In the genomic region with DNA sequence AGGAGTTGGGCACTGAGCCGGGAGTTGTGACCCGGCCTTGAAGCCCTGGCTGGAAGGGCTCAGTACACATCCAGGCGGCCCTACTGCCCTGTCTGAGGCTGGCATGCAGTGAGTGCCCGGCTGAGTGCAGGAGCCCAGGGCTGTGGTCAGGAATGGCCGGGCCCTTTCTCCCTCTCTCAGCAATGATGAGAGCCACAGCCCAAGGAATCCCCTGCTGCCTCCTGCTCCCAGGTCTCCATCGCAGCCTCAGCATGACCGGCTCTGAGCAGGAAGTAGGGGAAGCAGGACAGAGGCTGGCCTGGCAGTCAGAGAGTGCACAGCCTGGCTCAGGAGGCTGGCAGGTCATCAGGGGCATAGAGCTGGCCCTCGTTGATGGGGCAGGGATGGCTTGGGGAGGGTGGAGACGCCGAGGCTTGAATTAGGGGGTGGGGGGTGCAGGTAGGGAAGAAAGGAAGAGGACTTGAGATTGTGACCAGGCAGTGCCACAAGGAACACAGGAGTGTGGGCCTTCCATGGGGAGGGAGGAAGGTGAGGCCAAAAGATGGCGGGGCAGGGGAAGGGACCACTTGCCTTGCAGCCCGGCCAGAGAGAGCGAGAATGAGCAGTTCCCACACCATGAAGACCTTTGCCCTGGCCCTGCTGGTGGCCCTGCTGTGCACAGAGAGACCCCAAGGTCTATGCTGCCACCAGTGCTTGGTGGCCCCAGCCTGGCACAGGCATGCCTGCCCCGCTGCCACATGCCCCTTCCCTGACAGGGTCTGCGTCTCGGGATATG, we compare ENCODE assay signal across 19 cellular contexts. TPM values are rescaled to one million over a fixed set of nuclear protein-coding genes. Genes with fewer than 3 reads are reported as not detected.
DNase-seq lines count a peak whose midpoint lies in the region; ATAC-seq, FAIRE-seq and TF ChIP-seq lines count a peak whose summit lies in the region.
"Had no signal": no experiment of that assay in that cellular context is flagged by ENCODE, and none has a peak within 500 bp of the region (broad histone marks: within the 10 kb centered on the region; RNA-seq: fewer than 3 reads in every experiment).

No MANE protein-coding gene starts in this region.

- DNase-seq in GM23338 (ENCODE audit: low spot score): no peak
- no peak for DNase-seq in mammary epithelial cell
- DNase-seq in lower lobe of right lung: no peak
- DNase-seq in small intestine: no peak
- DNase-seq in kidney glomerular epithelial cell (lab: John Stamatoyannopoulos, UW): no peak
- DNase-seq in GM10266 (ENCODE audit: extremely low spot score): no peak
- DNase-seq in SJCRH30: no peak
- DNase-seq in NCI-H128 (lab: John Stamatoyannopoulos, UW; ENCODE audit: unreplicated experiment): no peak
- DNase-seq: activated effector memory CD4-positive, alpha-beta T cell treated with Interleukin-2 at 50 U/mL for 16 hours; CD4-positive, CD25-positive, alpha-beta regulatory T cell; DND-41; NCI-H1092 treated with DMSO at 0.1 percent for 48 hours had no signal

- H3K27me3 ChIP-seq in GM23338 (ENCODE audit: insufficient read depth): no peaks in the 10 kb centered on the region
- H3K27me3 ChIP-seq in mammary epithelial cell (ENCODE audit: insufficient read depth, low read length): no peaks in the 10 kb centered on the region
- H3K27me3 ChIP-seq in lower lobe of right lung (ENCODE audit: low read depth): no peaks in the 10 kb centered on the region
- H3K27me3 ChIP-seq in small intestine (ENCODE audit: control insufficient read depth in 2 of 2, insufficient read depth in 2 of 2, low read length in 2 of 2): no peaks in the 10 kb centered on the region
- H3K27me3 ChIP-seq in SJCRH30: no peaks in the 10 kb centered on the region
- H3K27me3 ChIP-seq: adrenal gland had no signal

- H4K20me1 ChIP-seq in GM23338 (replicated peaks; ENCODE audit: insufficient read depth) (no peaks in the 10 kb centered on the region), mammary epithelial cell (ENCODE audit: insufficient read depth, low read length) (no peaks in the 10 kb centered on the region)

- dilution Hi-C loops in mammary epithelial cell (cut with HindIII; ENCODE audit: low sequenced_read_pairs): no loop called here

- peak overlapping the region; percentile 81 for H3K9ac ChIP-seq in mammary epithelial cell (ENCODE audit: insufficient read depth, low read length)
- H3K9ac ChIP-seq: KMS-11 had no signal

- peaks cover 9% of the 10 kb centered on the region for H3K27me3 Mint-ChIP-seq in GM23338 (ENCODE audit: insufficient read depth, low read depth, poor library complexity)
- H3K27me3 Mint-ChIP-seq: CD4-positive, CD25-positive, alpha-beta regulatory T cell had no signal

- no peaks in the 10 kb centered on the region for H3K9me3 Mint-ChIP-seq in GM23338
- H3K9me3 Mint-ChIP-seq: memory B cell; T-helper 1 cell treated with Interleukin-12 subunit alpha and Interleukin-12 subunit beta and Interleukin-4 antibody, amounts not matched to agents 30 μg/mL and 1 μg/mL, for 36 hours had no signal

- H3K9me3 ChIP-seq in mammary epithelial cell (replicated peaks; ENCODE audit: insufficient read depth, low read length): no peaks in the 10 kb centered on the region
- H3K9me3 ChIP-seq in lower lobe of right lung: no peaks in the 10 kb centered on the region
- no peaks in the 10 kb centered on the region for H3K9me3 ChIP-seq in small intestine (ENCODE audit: control insufficient read depth, low read depth)
- no peaks in the 10 kb centered on the region for H3K9me3 ChIP-seq in SJCRH30 (replicated peaks)
- H3K9me3 ChIP-seq: adrenal gland had no signal

- no TSS peak for BruUV-seq in mammary epithelial cell (replicated peaks; lab: Mats Ljungman, UMichigan)

- ATAC-seq in GM23338 (no peak), lower lobe of right lung (no peak)

- H3K4me1 Mint-ChIP-seq in GM23338: peaks cover 20% of the 10 kb centered on the region
- H3K4me1 Mint-ChIP-seq: CD4-positive, CD25-positive, alpha-beta regulatory T cell; memory B cell had no signal

- intact Hi-C loops in mammary epithelial cell (cut with micrococcal nuclease): loop anchor here (10.0 kb wide), 1 partner anchor 592 kb away; a partner anchor contains a TSS
- intact Hi-C loops in lower lobe of right lung (cut with DNase I): no loop called here

- in situ Hi-C loops in mammary epithelial cell (cut with MboI; ENCODE audit: low sequenced_read_pairs in 2 of 2): loop anchor here in 1 of 2 donors (25.0 kb wide), 1 partner anchor 1044 kb away; no protein-coding TSS in a partner anchor

- H3K4me3 Mint-ChIP-seq in GM23338: no peak overlapping the region
- H3K4me3 Mint-ChIP-seq: CD4-positive, CD25-positive, alpha-beta regulatory T cell; memory B cell; T-helper 1 cell treated with Interleukin-12 subunit alpha and Interleukin-12 subunit beta and Interleukin-4 antibody, amounts not matched to agents 30 μg/mL and 1 μg/mL, for 36 hours had no signal

- H2AFZ ChIP-seq in GM23338 (peak overlapping the region; percentile 90), mammary epithelial cell (ENCODE audit: low read depth, low read length) (no peak overlapping the region)

- H3K4me2 ChIP-seq in GM23338 (no peak overlapping the region), mammary epithelial cell (ENCODE audit: insufficient read depth, low read depth, low read length) (peak overlapping the region; percentile 34)
- H3K4me2 ChIP-seq: KMS-11 had no signal

- no peaks in the 10 kb centered on the region for H3K36me3 ChIP-seq in GM23338 (ENCODE audit: insufficient read depth)
- H3K36me3 ChIP-seq in mammary epithelial cell (ENCODE audit: insufficient read depth, low read length): no peaks in the 10 kb centered on the region
- H3K36me3 ChIP-seq in lower lobe of right lung: no peaks in the 10 kb centered on the region
- H3K36me3 ChIP-seq in small intestine (ENCODE audit: control insufficient read depth in 2 of 2, insufficient read depth in 2 of 2, low read length in 2 of 2): no peaks in the 10 kb centered on the region
- no peaks in the 10 kb centered on the region for H3K36me3 ChIP-seq in SJCRH30
- H3K36me3 ChIP-seq: adrenal gland had no signal

- H3F3A ChIP-seq in GM23338 (replicated peaks; ENCODE audit: low read depth): no peaks in the 10 kb centered on the region

- H3K4me1 ChIP-seq in GM23338 (ENCODE audit: insufficient read depth): peaks cover 5% of the 10 kb centered on the region
- peaks cover 86% of the 10 kb centered on the region for H3K4me1 ChIP-seq in mammary epithelial cell (ENCODE audit: insufficient read depth, low read length)
- H3K4me1 ChIP-seq in lower lobe of right lung: peaks cover 19% of the 10 kb centered on the region
- H3K4me1 ChIP-seq in small intestine (ENCODE audit: control insufficient read depth in 2 of 2, insufficient read depth in 1 of 2, low read depth in 1 of 2, low read length in 1 of 2): peaks cover 3 to 22% of the 10 kb centered on the region in 2 donors
- peaks cover 3% of the 10 kb centered on the region; the same call in 1 of the 2 replicates for H3K4me1 ChIP-seq in SJCRH30
- H3K4me1 ChIP-seq: adrenal gland had no signal

- no peak overlapping the region for H3K27ac ChIP-seq in GM23338 (ENCODE audit: low read depth)
- peak overlapping the region; percentile 100 for H3K27ac ChIP-seq in mammary epithelial cell (ENCODE audit: insufficient read depth, low read depth, low read length)
- H3K27ac ChIP-seq in lower lobe of right lung: peak overlapping the region; percentile 88
- peak overlapping the region; percentile 90 to 94 for H3K27ac ChIP-seq in small intestine (ENCODE audit: low read depth in 1 of 2, low read length in 1 of 2)
- H3K27ac ChIP-seq in SJCRH30: no peak overlapping the region
- H3K27ac ChIP-seq: HL-60, KMS-11 had no signal

- no peaks in the 10 kb centered on the region for H3K9me2 ChIP-seq in GM23338 (ENCODE audit: insufficient read depth)

- no peak overlapping the region for H3K27ac Mint-ChIP-seq in GM23338
- H3K27ac Mint-ChIP-seq: memory B cell; T-helper 1 cell treated with Interleukin-12 subunit alpha and Interleukin-12 subunit beta and Interleukin-4 antibody, amounts not matched to agents 30 μg/mL and 1 μg/mL, for 36 hours had no signal

- 28% methylated on average over 8 of the region's 16 CpGs for WGBS in mammary epithelial cell (ENCODE audit: low coverage, missing lambda C conversion rate)
- 44 to 74% (median 66%) methylated on average over 16 of the region's 16 CpGs for WGBS in small intestine, 3 donors

- no peak for FAIRE-seq in small intestine (lab: Jason Lieb, UNC)

- H3K36me3 Mint-ChIP-seq in GM23338 (ENCODE audit: low read depth): no peaks in the 10 kb centered on the region
- H3K36me3 Mint-ChIP-seq: CD4-positive, CD25-positive, alpha-beta regulatory T cell; memory B cell had no signal

- H3K4me3 ChIP-seq in GM23338 (no peak overlapping the region), mammary epithelial cell (replicated peaks in 1 of 3; ENCODE audit: insufficient read depth in 1 of 3, low read depth in 2 of 3, low read length in 3 of 3) (no peak overlapping the region), lower lobe of right lung (no peak overlapping the region), small intestine (ENCODE audit: low read depth in 1 of 2, low read length in 2 of 2) (no peak overlapping the region), SJCRH30 (no peak overlapping the region)
- H3K4me3 ChIP-seq: adrenal gland had no signal

- H3K79me2 ChIP-seq in GM23338 (replicated peaks; ENCODE audit: insufficient read depth): no peaks in the 10 kb centered on the region
- peaks cover 3% of the 10 kb centered on the region for H3K79me2 ChIP-seq in mammary epithelial cell (ENCODE audit: insufficient read depth, low read length)

- CTCF ChIA-PET in mammary epithelial cell (lab: Charles Lee; ENCODE audit: low non-redundant PET): interaction anchor here (0.8 kb wide), 1 partner anchor 108 kb away, joined by 4 read pairs; no protein-coding TSS in a partner anchor

- no peak for TF ChIP-seq CTCF in GM23338 (conservative IDR thresholded peaks at IDR 0.05; ENCODE audit: low read depth in 2 of 2)
- TF ChIP-seq CTCF in mammary epithelial cell (conservative IDR thresholded peaks at IDR 0.05 in 1 of 2, IDR thresholded peaks at IDR 0.05 in 1 of 2; ENCODE audit: extremely low read depth in 1 of 2, insufficient read depth in 1 of 2, low read depth in 1 of 2, low read length in 2 of 2): no peak
- no peak for TF ChIP-seq CTCF in lower lobe of right lung (IDR thresholded peaks at IDR 0.05)
- TF ChIP-seq CTCF in GM10266 (IDR thresholded peaks at IDR 0.05; ENCODE audit: control insufficient read depth, insufficient read depth, low read depth, missing control alignments): no peak

RNA-seq across cellular contexts. Expression of a gene that starts 32.1 kb away (rescaled TPM):
- total RNA-seq in GM23338 (2014; rRNA removed; shearing (Covaris generic)): 0.63 TPM in 1 of 2 replicates, not detected in the other
- polyA plus RNA-seq in GM23338 (2016; fragmentation: Nextera tagmentation; extraction: Ambion mirVana): 1.8 TPM in 2 replicates
- total RNA-seq in mammary epithelial cell: over 10,000 TPM; 10,365 to 24,723 TPM
- polyA plus RNA-seq in mammary epithelial cell: 8,957 TPM
- 6,693 TPM for polyA minus RNA-seq in mammary epithelial cell
- 2.6 TPM for total RNA-seq in lower lobe of right lung
- 1 to 10 TPM in 2 of 3 donors, not detected in 1; 1.8 to 2.4 TPM for polyA plus RNA-seq in small intestine
- total RNA-seq in SJCRH30 (2014; rRNA removed; shearing (Covaris generic)): 134 and 149 TPM in 2 replicates
- total RNA-seq: CD4-positive, CD25-positive, alpha-beta regulatory T cell had no signal
- polyA plus RNA-seq: CD4-positive, CD25-positive, alpha-beta regulatory T cell had no signal

RNA-seq across cellular contexts. Expression of a gene that starts 32.2 kb away (rescaled TPM):
- 270 and 272 TPM in 2 replicates for total RNA-seq in GM23338 (2014; rRNA removed; shearing (Covaris generic))
- 525 and 603 TPM in 2 replicates for polyA plus RNA-seq in GM23338 (2016; fragmentation: Nextera tagmentation; extraction: Ambion mirVana)
- 100 to 1,000 TPM in 1 of 2 donors, 10 to 100 TPM in 1; 78.9 to 981 TPM for total RNA-seq in mammary epithelial cell
- 108 TPM for polyA plus RNA-seq in mammary epithelial cell
- polyA minus RNA-seq in mammary epithelial cell: 399 TPM
- total RNA-seq in lower lobe of right lung: 943 TPM
- polyA plus RNA-seq in small intestine: 100 to 1,000 TPM; 328 to 703 (median 533) TPM
- total RNA-seq in SJCRH30 (2014; rRNA removed; shearing (Covaris generic)): 107 and 142 TPM in 2 replicates

RNA-seq across cellular contexts. Expression of a gene that starts 43.9 kb away (rescaled TPM):
- not detected in 2 replicates for total RNA-seq in GM23338 (2014; rRNA removed; shearing (Covaris generic))
- polyA plus RNA-seq in GM23338 (2016; fragmentation: Nextera tagmentation; extraction: Ambion mirVana) (not detected in 2 replicates), mammary epithelial cell (659 TPM), small intestine (under 1 TPM in 1 of 3 donors, not detected in 2; 0.25 TPM)
- total RNA-seq in mammary epithelial cell (1,000 to 10,000 TPM in 1 of 2 donors, 100 to 1,000 TPM in 1; 585 to 1,021 TPM), lower lobe of right lung (not detected)
- polyA minus RNA-seq in mammary epithelial cell: 694 TPM
- total RNA-seq in SJCRH30 (2014; rRNA removed; shearing (Covaris generic)): 0.08 TPM in 1 of 2 replicates, not detected in the other
- total RNA-seq: CD4-positive, CD25-positive, alpha-beta regulatory T cell had no signal
- polyA plus RNA-seq: CD4-positive, CD25-positive, alpha-beta regulatory T cell had no signal

RNA-seq across cellular contexts. Expression of a gene that starts 55.7 kb away (rescaled TPM):
- not detected in 2 replicates for total RNA-seq in GM23338 (2014; rRNA removed; shearing (Covaris generic))
- polyA plus RNA-seq in GM23338 (2016; fragmentation: Nextera tagmentation; extraction: Ambion mirVana): not detected in 2 replicates
- 1 to 10 TPM in 1 of 2 donors, under 1 TPM in 1; 0.67 to 2.0 TPM for total RNA-seq in mammary epithelial cell
- 0.94 TPM for polyA plus RNA-seq in mammary epithelial cell
- polyA minus RNA-seq in mammary epithelial cell: 7.5 TPM
- not detected for total RNA-seq in lower lobe of right lung
- 1 to 10 TPM in 1 of 3 donors, not detected in 2; 1.9 TPM for polyA plus RNA-seq in small intestine
- total RNA-seq in SJCRH30 (2014; rRNA removed; shearing (Covaris generic)): not detected in 2 replicates
- total RNA-seq: adrenal gland; CD4-positive, CD25-positive, alpha-beta regulatory T cell; chondrocyte; skeletal muscle tissue had no signal
- polyA plus RNA-seq: adrenal gland; CD4-positive, CD25-positive, alpha-beta regulatory T cell had no signal

Comparison
In these comparisons a context has a peak if more than half of its experiments do, and no peak if none do; other contexts are left out.
1. H3K27ac ChIP-seq: peak in mammary epithelial cell (single experiment), lower lobe of right lung (single experiment) and small intestine (2 of 2); none in GM23338 (single experiment) and SJCRH30 (single experiment).
2. RNA of a gene that starts 32.1 kb away (total RNA-seq): 10,365 to 24,723 TPM in mammary epithelial cell; 134 to 149 TPM in SJCRH30, 2.6 TPM in lower lobe of right lung (single experiment) and 0.63 TPM in GM23338; every median in the first group is over 10 times any median in the second.
3. RNA of a gene that starts 43.9 kb away (total RNA-seq): 585 to 1,021 TPM in mammary epithelial cell; 0.08 TPM in SJCRH30, not detected in GM23338 and not detected in lower lobe of right lung (single experiment); every median in the first group is over 100 times any median in the second.